Comparison of ENCODE assay signal across 8 cellular contexts in genomic region chr17:59619313-59620063, GRCh38. TPM values are rescaled to one million over a fixed set of nuclear protein-coding genes. Genes with fewer than 3 reads are reported as not detected.
DNase-seq lines count a peak whose midpoint lies in the region; ATAC-seq and TF ChIP-seq lines count a peak whose summit lies in the region.

CLTC (plus strand) TSS chr17:59619895; CDS start chr17:59620132, 237 bp downstream.

- DNase-seq in DMS153 treated with DMSO at 0.1 percent for 48 hours (lab: John Stamatoyannopoulos, UW; ENCODE audit: unreplicated experiment), result peak; percentile 90
- DNase-seq in KBM-7, result peak; percentile 98
- DNase-seq in Panc1 (ENCODE audit: low read depth, low spot score), result peak; percentile 81
- peak; percentile 90 for DNase-seq in activated T-cell treated with anti-CD3 and anti-CD28 coated beads, Interleukin-2, amount 50 U/mL, for 4 hours
- DNase-seq in stimulated activated CD8-positive, alpha-beta memory T cell treated with anti-CD3 and anti-CD28 coated beads, Interleukin-7, amount 100 ng/mL, for 1 hour (ENCODE audit: low read depth in 2 of 2), result peak; percentile 78 to 80

- H3K4me1 Mint-ChIP-seq in activated T-cell treated with anti-CD3 and anti-CD28 coated beads, Interleukin-2, amount 50 U/mL, for 4 hours (ENCODE audit: low read depth), result peaks cover 56% of the 10 kb centered on the region

- H3K36me3 ChIP-seq in Panc1 (ENCODE audit: control insufficient read depth, insufficient read depth, low read length), result peaks cover 17% of the 10 kb centered on the region
- H3K36me3 ChIP-seq in esophagus (ENCODE audit: control insufficient read depth in 2 of 2, insufficient read depth in 2 of 2, low read length in 1 of 2), result no peaks in the 10 kb centered on the region
- H3K36me3 ChIP-seq in mucosa of stomach (ENCODE audit: control insufficient read depth, insufficient read depth, low read length), result no peaks in the 10 kb centered on the region

- ATAC-seq in GM21717 (IDR thresholded peaks at IDR 0.05; ENCODE audit: unreplicated experiment) (peak; percentile 72), Panc1 (peak; percentile 95)
- peak; percentile 85 to 87 for ATAC-seq in activated T-cell treated with anti-CD3 and anti-CD28 coated beads, Interleukin-2, amount 50 U/mL, for 4 hours

- BruUV-seq in Panc1 (replicated peaks; lab: Mats Ljungman, UMichigan), result no TSS peak

- H3K27me3 ChIP-seq in Panc1 (ENCODE audit: control insufficient read depth, insufficient read depth, low read length) (no peaks in the 10 kb centered on the region), esophagus (ENCODE audit: control insufficient read depth in 1 of 2, insufficient read depth in 2 of 2, low read length in 2 of 2) (no peaks in the 10 kb centered on the region), mucosa of stomach (ENCODE audit: control insufficient read depth, insufficient read depth, low read length) (no peaks in the 10 kb centered on the region)

- H3K9me3 ChIP-seq in Panc1 (ENCODE audit: control insufficient read depth, insufficient read depth, low read depth, low read length), result no peaks in the 10 kb centered on the region
- no peaks in the 10 kb centered on the region for H3K9me3 ChIP-seq in esophagus (ENCODE audit: control insufficient read depth in 2 of 2, insufficient read depth in 1 of 2, low read depth in 1 of 2, low read length in 1 of 2)
- no peaks in the 10 kb centered on the region for H3K9me3 ChIP-seq in mucosa of stomach (ENCODE audit: control insufficient read depth, low read length)

- H3K27ac ChIP-seq in Panc1 (ENCODE audit: low read length) (peak within 1 kb of the TSS; percentile 99), esophagus (ENCODE audit: low read depth in 2 of 2, low read length in 1 of 2) (peak within 1 kb of the TSS; percentile 97 to 100)

- intact Hi-C loops in Panc1 (cut with micrococcal nuclease; ENCODE audit: unreplicated experiment), result no loop called here

- H3K9ac ChIP-seq in mucosa of stomach (ENCODE audit: low read length), result peak within 1 kb of the TSS; percentile 100

- CTCF ChIA-PET in Panc1 (lab: Charles Lee), result no interaction called here

- H3K4me1 ChIP-seq in Panc1 (ENCODE audit: control insufficient read depth, insufficient read depth, low read length) (peaks cover 29% of the 10 kb centered on the region), esophagus (ENCODE audit: control insufficient read depth in 2 of 2, insufficient read depth in 2 of 2, low read length in 1 of 2) (peaks cover 0 to 2% of the 10 kb centered on the region in 2 donors), mucosa of stomach (ENCODE audit: control insufficient read depth, insufficient read depth, low read length) (peaks cover 21% of the 10 kb centered on the region)

- no peaks in the 10 kb centered on the region for H3K9me3 Mint-ChIP-seq in activated T-cell treated with anti-CD3 and anti-CD28 coated beads, Interleukin-2, amount 50 U/mL, for 4 hours

- H3K4me3 ChIP-seq in Panc1 (ENCODE audit: low read depth in 2 of 2, low read length in 2 of 2), result peak within 1 kb of the TSS; percentile 91 to 98
- peak within 1 kb of the TSS; percentile 76 to 95 for H3K4me3 ChIP-seq in esophagus (ENCODE audit: low read depth in 1 of 2, low read length in 2 of 2)
- peak within 1 kb of the TSS; percentile 95 for H3K4me3 ChIP-seq in mucosa of stomach (ENCODE audit: low read length)

- in situ Hi-C loops in KBM-7 (cut with MboI; ENCODE audit: low pct_unique_long_range_greater_than_20kb, low sequenced_read_pairs), result no loop called here
- in situ Hi-C loops in Panc1 (cut with HindIII; ENCODE audit: low pct_unique_long_range_greater_than_20kb, low sequenced_read_pairs), result no loop called here

- POLR2A ChIA-PET in Panc1 (lab: Charles Lee), result interaction anchor here (0.5 to 0.7 kb wide), 9 partner anchors 8 to 1497 kb away, joined by 3 to 6 read pairs (median 5); no protein-coding TSS in a partner anchor

- H3K27me3 Mint-ChIP-seq in activated T-cell treated with anti-CD3 and anti-CD28 coated beads, Interleukin-2, amount 50 U/mL, for 4 hours (ENCODE audit: low read depth), result no peaks in the 10 kb centered on the region

- 0 to 1% methylated on average over 65 of the region's 65 CpGs for WGBS in esophagus, 2 donors

- TF ChIP-seq CTCF in Panc1 (IDR thresholded peaks at IDR 0.05), result no peak

- peaks cover 9% of the 10 kb centered on the region for H3K36me3 Mint-ChIP-seq in activated T-cell treated with anti-CD3 and anti-CD28 coated beads, Interleukin-2, amount 50 U/mL, for 4 hours (ENCODE audit: insufficient read depth)

- H3K4me3 Mint-ChIP-seq in activated T-cell treated with anti-CD3 and anti-CD28 coated beads, Interleukin-2, amount 50 U/mL, for 4 hours, result peak within 1 kb of the TSS; percentile 95

RNA-seq across cellular contexts. Expression of gene CLTC, which starts in this region (rescaled TPM):
- 221 TPM for total RNA-seq in Panc1 (2021; ENCODE audit: unreplicated experiment)
- polyA plus RNA-seq in Panc1 (2012; ENCODE audit: insufficient read length), result 110 TPM
- total RNA-seq in activated T-cell treated with anti-CD3 and anti-CD28 coated beads, Interleukin-2, amount 50 U/mL, for 4 hours, result 100 to 1,000 TPM; 177 to 195 (median 183) TPM
- 10 to 100 TPM; 49.5 to 69.7 TPM for polyA plus RNA-seq in esophagus

Comparison
In these comparisons a context has a peak if more than half of its experiments do, and no peak if none do; other contexts are left out.
1. Peak in every context shown above with its lines: DNase-seq, ATAC-seq, H3K4me3 ChIP-seq and H3K27ac ChIP-seq.